8 cellular contexts compared by ENCODE assay signal in the genomic region with DNA sequence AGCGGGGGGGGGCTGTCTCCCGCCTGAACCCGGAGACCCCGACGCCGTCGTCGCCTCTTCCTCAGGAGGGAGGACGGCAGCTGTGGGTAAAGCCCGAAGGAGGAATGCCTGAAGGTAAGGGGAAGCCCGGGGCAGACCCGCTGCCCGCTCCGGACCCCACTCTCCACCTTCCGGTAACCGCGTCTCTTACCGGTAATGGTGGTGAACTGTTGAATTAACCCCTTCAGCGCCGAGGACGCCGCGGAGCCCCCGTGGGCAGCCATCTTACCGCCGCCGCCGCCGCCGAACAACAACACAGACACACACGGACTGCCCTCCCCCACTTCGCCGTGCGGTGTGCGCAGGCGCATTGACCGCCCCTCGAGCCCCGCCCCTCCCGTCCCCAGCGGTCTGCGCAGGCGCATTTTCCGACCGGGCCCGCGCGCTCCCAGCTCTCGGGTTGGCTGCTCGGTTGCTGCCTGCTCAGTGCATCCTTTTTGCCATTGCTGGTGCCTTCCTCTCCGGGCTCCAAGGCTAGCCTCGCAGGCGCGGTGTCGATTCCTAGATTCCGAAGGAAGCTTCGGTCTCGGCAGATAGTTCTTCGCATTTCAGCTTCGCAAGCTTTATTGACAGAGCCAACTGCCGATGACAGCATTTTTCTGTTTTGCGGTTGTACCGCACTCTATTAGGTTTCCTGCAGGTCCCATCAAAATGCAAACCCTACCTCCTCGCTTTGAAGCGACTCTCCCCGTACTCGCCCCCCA. TPM values are rescaled to one million over a fixed set of nuclear protein-coding genes. Genes with fewer than 3 reads are reported as not detected.
DNase-seq lines count a peak whose midpoint lies in the region; ATAC-seq and TF ChIP-seq lines count a peak whose summit lies in the region.

Gene UBXN7 (minus strand): TSS at position 291 of the 743 bp plus-strand sequence. CDS start 28 bp downstream, at position 263.

- H3K27me3 Mint-ChIP-seq in activated T-cell treated with anti-CD3 and anti-CD28 coated beads, Interleukin-2, amount 50 U/mL, for 4 hours (ENCODE audit: low read depth): no peaks in the 10 kb centered on the region

- TF ChIP-seq CTCF in KMS-11 (conservative IDR thresholded peaks at IDR 0.05; ENCODE audit: low read depth, low read length) (no peak), Panc1 (IDR thresholded peaks at IDR 0.05) (no peak)

- peak within 1 kb of the TSS; percentile 38 for H3K27ac ChIP-seq in KMS-11
- peak within 1 kb of the TSS; percentile 91 for H3K27ac ChIP-seq in Panc1 (ENCODE audit: low read length)
- H3K27ac ChIP-seq in esophagus (ENCODE audit: low read depth in 2 of 2, low read length in 1 of 2): peak within 1 kb of the TSS; percentile 87 to 88

- POLR2A ChIA-PET in Panc1 (lab: Charles Lee): interaction anchor here (0.6 to 0.7 kb wide), 4 partner anchors 19 to 98 kb away, joined by 3 to 13 read pairs (median 4); no protein-coding TSS in a partner anchor

- H3K27me3 ChIP-seq in KMS-11 (ENCODE audit: insufficient read depth, low read depth): no peaks in the 10 kb centered on the region
- H3K27me3 ChIP-seq in Panc1 (ENCODE audit: control insufficient read depth, insufficient read depth, low read length): no peaks in the 10 kb centered on the region
- no peaks in the 10 kb centered on the region for H3K27me3 ChIP-seq in esophagus (ENCODE audit: control insufficient read depth in 1 of 2, insufficient read depth in 2 of 2, low read length in 2 of 2)
- H3K27me3 ChIP-seq in mucosa of stomach (ENCODE audit: control insufficient read depth, insufficient read depth, low read length): no peaks in the 10 kb centered on the region

- H3K36me3 Mint-ChIP-seq in activated T-cell treated with anti-CD3 and anti-CD28 coated beads, Interleukin-2, amount 50 U/mL, for 4 hours (ENCODE audit: insufficient read depth): peaks cover 2% of the 10 kb centered on the region

- BruUV-seq in Panc1 (replicated peaks; lab: Mats Ljungman, UMichigan): no TSS peak

- intact Hi-C loops in Panc1 (cut with micrococcal nuclease; ENCODE audit: unreplicated experiment): no loop called here

- ATAC-seq in GM21723 (IDR thresholded peaks at IDR 0.05; ENCODE audit: unreplicated experiment): peak; percentile 77
- ATAC-seq in Panc1: peak; percentile 96
- ATAC-seq in activated T-cell treated with anti-CD3 and anti-CD28 coated beads, Interleukin-2, amount 50 U/mL, for 4 hours: peak; percentile 88 to 92

- CTCF ChIA-PET in Panc1 (lab: Charles Lee): interaction anchor here (1.0 kb wide), 1 partner anchor 108 kb away, joined by 4 read pairs; no protein-coding TSS in a partner anchor

- peaks cover 16% of the 10 kb centered on the region for H3K4me1 Mint-ChIP-seq in activated T-cell treated with anti-CD3 and anti-CD28 coated beads, Interleukin-2, amount 50 U/mL, for 4 hours (ENCODE audit: low read depth)

- H3K4me3 ChIP-seq in KMS-11 (IDR thresholded peaks at IDR 0.05; ENCODE audit: insufficient read depth, low read depth, low read length) (peak within 1 kb of the TSS; percentile 94), Panc1 (ENCODE audit: low read depth in 2 of 2, low read length in 2 of 2) (peak within 1 kb of the TSS; percentile 76 to 87), esophagus (ENCODE audit: low read depth in 1 of 2, low read length in 2 of 2) (peak within 1 kb of the TSS; percentile 89 to 95), mucosa of stomach (ENCODE audit: low read length) (peak within 1 kb of the TSS; percentile 88)

- H3K4me3 Mint-ChIP-seq in activated T-cell treated with anti-CD3 and anti-CD28 coated beads, Interleukin-2, amount 50 U/mL, for 4 hours: peak within 1 kb of the TSS; percentile 97

- DNase-seq in DMS53 (lab: John Stamatoyannopoulos, UW) (peak; percentile 93), Panc1 (ENCODE audit: low read depth, low spot score) (peak; percentile 75)
- DNase-seq in activated T-cell treated with anti-CD3 and anti-CD28 coated beads, Interleukin-2, amount 50 U/mL, for 4 hours: peak; percentile 96
- peak; percentile 98 for DNase-seq in stimulated activated CD8-positive, alpha-beta memory T cell treated with anti-CD3 and anti-CD28 coated beads, Interleukin-4, amount 100 ng/mL, for 48 hours

- 0% methylated on average over 58 to 67 of the region's 67 CpGs for WGBS in esophagus, 2 donors

- H3K9me3 Mint-ChIP-seq in activated T-cell treated with anti-CD3 and anti-CD28 coated beads, Interleukin-2, amount 50 U/mL, for 4 hours: no peaks in the 10 kb centered on the region

- H2AFZ ChIP-seq in KMS-11 (ENCODE audit: low read depth): peak within 1 kb of the TSS; percentile 81

- H3K36me3 ChIP-seq in KMS-11 (ENCODE audit: insufficient read depth): no peaks in the 10 kb centered on the region
- no peaks in the 10 kb centered on the region; the same call in 1 of the 2 replicates for H3K36me3 ChIP-seq in Panc1 (ENCODE audit: control insufficient read depth, insufficient read depth, low read length)
- H3K36me3 ChIP-seq in esophagus (ENCODE audit: control insufficient read depth in 2 of 2, insufficient read depth in 2 of 2, low read length in 1 of 2): no peaks in the 10 kb centered on the region
- H3K36me3 ChIP-seq in mucosa of stomach (ENCODE audit: control insufficient read depth, insufficient read depth, low read length): peaks cover 6% of the 10 kb centered on the region

- H3K9me3 ChIP-seq in Panc1 (ENCODE audit: control insufficient read depth, insufficient read depth, low read depth, low read length): no peaks in the 10 kb centered on the region
- H3K9me3 ChIP-seq in esophagus (ENCODE audit: control insufficient read depth in 2 of 2, insufficient read depth in 1 of 2, low read depth in 1 of 2, low read length in 1 of 2): no peaks in the 10 kb centered on the region
- no peaks in the 10 kb centered on the region for H3K9me3 ChIP-seq in mucosa of stomach (ENCODE audit: control insufficient read depth, low read length)

- in situ Hi-C loops in Panc1 (cut with HindIII; ENCODE audit: low pct_unique_long_range_greater_than_20kb, low sequenced_read_pairs): no loop called here

- peaks cover 18% of the 10 kb centered on the region for H3K4me1 ChIP-seq in KMS-11 (ENCODE audit: low read depth, poor library complexity, severe bottlenecking)
- H3K4me1 ChIP-seq in Panc1 (ENCODE audit: control insufficient read depth, insufficient read depth, low read length): peaks cover 7% of the 10 kb centered on the region; the same call in 1 of the 2 replicates
- no peaks in the 10 kb centered on the region for H3K4me1 ChIP-seq in esophagus (ENCODE audit: control insufficient read depth in 2 of 2, insufficient read depth in 2 of 2, low read length in 1 of 2)
- no peaks in the 10 kb centered on the region for H3K4me1 ChIP-seq in mucosa of stomach (ENCODE audit: control insufficient read depth, insufficient read depth, low read length)

- H4K20me1 ChIP-seq in KMS-11 (ENCODE audit: insufficient read depth): no peaks in the 10 kb centered on the region

- H3K79me2 ChIP-seq in KMS-11 (ENCODE audit: insufficient read depth, low read depth): peaks cover 49% of the 10 kb centered on the region

- H3K9ac ChIP-seq in KMS-11 (peak within 1 kb of the TSS; percentile 67; the same call in 1 of the 2 replicates), mucosa of stomach (ENCODE audit: low read length) (peak within 1 kb of the TSS; percentile 96)

- peak within 1 kb of the TSS; percentile 98 for H3K4me2 ChIP-seq in KMS-11

RNA-seq across cellular contexts. Expression of gene UBXN7, which starts in this region (rescaled TPM):
- 61.7 TPM for total RNA-seq in Panc1 (2021; ENCODE audit: unreplicated experiment)
- 10.5 TPM for polyA plus RNA-seq in Panc1 (2012; ENCODE audit: insufficient read length)
- total RNA-seq in activated T-cell treated with anti-CD3 and anti-CD28 coated beads, Interleukin-2, amount 50 U/mL, for 4 hours: 10 to 100 TPM; 33.7 to 35.2 (median 34.7) TPM
- polyA plus RNA-seq in esophagus: 10 to 100 TPM in 1 of 2 donors, 1 to 10 TPM in 1; 3.8 to 10.2 TPM

Comparison
In these comparisons a context has a peak if more than half of its experiments do, and no peak if none do; other contexts are left out.
1. Peak in every context shown above with its lines: DNase-seq, ATAC-seq, H3K4me3 ChIP-seq and H3K27ac ChIP-seq.
2. H3K27ac ChIP-seq: peak in every context shown above with its lines; median percentile 91 in Panc1; 88 in esophagus; 38 in KMS-11.